In the genomic region with DNA sequence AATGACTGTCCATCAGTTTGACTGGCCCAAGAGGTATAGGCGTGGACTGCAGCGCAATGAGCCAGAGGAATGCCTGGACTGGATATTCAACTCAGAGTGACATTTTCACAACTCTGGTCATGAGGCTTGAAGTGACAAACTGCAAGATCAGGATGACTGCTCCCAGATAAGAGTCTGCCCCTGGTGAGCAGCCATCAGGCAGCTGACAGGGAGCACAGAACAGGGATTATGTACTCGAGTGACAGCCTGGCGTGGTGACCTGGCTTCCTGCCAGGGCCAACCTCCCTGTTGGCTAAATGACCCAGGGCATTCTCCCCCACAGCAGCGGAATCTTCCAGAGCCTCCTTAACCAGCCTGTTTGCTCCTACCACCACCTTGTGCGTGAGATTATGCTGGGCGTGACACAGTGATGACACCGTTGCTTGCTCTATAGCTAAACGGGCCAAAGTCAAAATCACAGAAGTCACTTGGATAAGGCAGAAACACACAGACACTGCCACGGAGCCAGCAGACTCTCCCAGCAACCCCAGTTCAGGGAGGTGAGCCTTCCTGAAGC, we compare ENCODE assay signal across 11 cellular contexts.
DNase-seq lines count a peak whose midpoint lies in the region; ATAC-seq and TF ChIP-seq lines count a peak whose summit lies in the region.
"Had no signal": no experiment of that assay in that cellular context is flagged by ENCODE, and none has a peak within 500 bp of the region (broad histone marks: within the 10 kb centered on the region; RNA-seq: fewer than 3 reads in every experiment).

No MANE protein-coding gene starts in this region.

- peaks cover 6% of the 10 kb centered on the region for H3K4me1 Mint-ChIP-seq in mesothelial cell of epicardium
- peaks cover 12% of the 10 kb centered on the region for H3K4me1 Mint-ChIP-seq in activated CD4-positive, alpha-beta T cell treated with anti-CD3 and anti-CD28 coated beads, Interleukin-2, amount 10 ng/mL, durations not matched to agents 24 days and 14 days
- H3K4me1 Mint-ChIP-seq in activated T-cell treated with anti-CD3 and anti-CD28 coated beads, Interleukin-2, amount 50 U/mL, for 72 hours (ENCODE audit: low read depth) = peaks cover 28% of the 10 kb centered on the region
- peaks cover 0 to under 1% of the 10 kb centered on the region in 2 donors for H3K4me1 Mint-ChIP-seq in effector memory CD8-positive, alpha-beta T cell (ENCODE audit: low read depth in 2 of 2)

- ATAC-seq in HG02973 (IDR thresholded peaks at IDR 0.05; ENCODE audit: unreplicated experiment) = no peak
- ATAC-seq in activated T-cell treated with anti-CD3 and anti-CD28 coated beads, Interleukin-2, amount 50 U/mL, for 72 hours (replicated peaks in 1 of 2) = no peak
- ATAC-seq in effector memory CD8-positive, alpha-beta T cell (replicated peaks) = no peak
- ATAC-seq: stimulated activated effector memory CD8-positive, alpha-beta T cell treated with anti-CD3 and anti-CD28 coated beads, Interleukin-12 subunit alpha, Interleukin-12 subunit beta, amount 100 ng/mL, for 72 hours had no signal

- no peaks in the 10 kb centered on the region for H3K9me3 Mint-ChIP-seq in mesothelial cell of epicardium
- H3K9me3 Mint-ChIP-seq in activated CD4-positive, alpha-beta T cell treated with anti-CD3 and anti-CD28 coated beads, Interleukin-2, amount 10 ng/mL, durations not matched to agents 24 days and 14 days = peaks cover 5% of the 10 kb centered on the region
- peaks cover 0 to 1% of the 10 kb centered on the region in 2 donors for H3K9me3 Mint-ChIP-seq in activated T-cell treated with anti-CD3 and anti-CD28 coated beads, Interleukin-2, amount 50 U/mL, for 72 hours
- H3K9me3 Mint-ChIP-seq in effector memory CD8-positive, alpha-beta T cell = no peaks in the 10 kb centered on the region
- H3K9me3 Mint-ChIP-seq: natural killer cell treated with Interleukin-12 subunit alpha and Interleukin-12 subunit beta and Interleukin-15 and Interleukin-18, amount 100 ng/mL, for 72 hours; stimulated activated effector memory CD8-positive, alpha-beta T cell treated with anti-CD3 and anti-CD28 coated beads, Interleukin-12 subunit alpha, Interleukin-12 subunit beta, amount 100 ng/mL, for 72 hours had no signal

- peak overlapping the region; percentile 59 for H3K27ac Mint-ChIP-seq in mesothelial cell of epicardium
- H3K27ac Mint-ChIP-seq in activated CD4-positive, alpha-beta T cell treated with anti-CD3 and anti-CD28 coated beads, Interleukin-2, amount 10 ng/mL, durations not matched to agents 24 days and 14 days = no peak overlapping the region
- no peak overlapping the region for H3K27ac Mint-ChIP-seq in activated T-cell treated with anti-CD3 and anti-CD28 coated beads, Interleukin-2, amount 50 U/mL, for 72 hours
- no peak overlapping the region for H3K27ac Mint-ChIP-seq in effector memory CD8-positive, alpha-beta T cell
- H3K27ac Mint-ChIP-seq: stimulated activated effector memory CD8-positive, alpha-beta T cell treated with anti-CD3 and anti-CD28 coated beads, Interleukin-12 subunit alpha, Interleukin-12 subunit beta, amount 100 ng/mL, for 72 hours had no signal

- DNase-seq in CMK (ENCODE audit: low read depth) (peak; percentile 30), NCI-H1105 (lab: John Stamatoyannopoulos, UW) (peak; percentile 51), astrocyte of the hippocampus (ENCODE audit: low read depth, low spot score) (peak; percentile 11), mesothelial cell of epicardium (ENCODE audit: low spot score in 2 of 2, unreplicated experiment in 2 of 2) (no peak)
- no peak for DNase-seq in activated CD4-positive, alpha-beta T cell treated with anti-CD3 and anti-CD28 coated beads, Interleukin-2, amount 10 ng/mL, durations not matched to agents 24 days and 14 days
- no peak for DNase-seq in activated T-cell treated with anti-CD3 and anti-CD28 coated beads, Interleukin-2, amount 50 U/mL, for 72 hours
- no peak for DNase-seq in effector memory CD8-positive, alpha-beta T cell
- DNase-seq: NCI-H526 treated with DMSO at 0.1 percent for 48 hours had no signal

- H3K36me3 Mint-ChIP-seq in mesothelial cell of epicardium = no peaks in the 10 kb centered on the region
- no peaks in the 10 kb centered on the region for H3K36me3 Mint-ChIP-seq in activated CD4-positive, alpha-beta T cell treated with anti-CD3 and anti-CD28 coated beads, Interleukin-2, amount 10 ng/mL, durations not matched to agents 24 days and 14 days (ENCODE audit: low read depth)
- no peaks in the 10 kb centered on the region for H3K36me3 Mint-ChIP-seq in activated T-cell treated with anti-CD3 and anti-CD28 coated beads, Interleukin-2, amount 50 U/mL, for 72 hours (ENCODE audit: insufficient read depth in 2 of 2)
- H3K36me3 Mint-ChIP-seq in effector memory CD8-positive, alpha-beta T cell (ENCODE audit: insufficient read depth) = no peaks in the 10 kb centered on the region
- H3K36me3 Mint-ChIP-seq: natural killer cell treated with Interleukin-12 subunit alpha and Interleukin-12 subunit beta and Interleukin-15 and Interleukin-18, amount 100 ng/mL, for 72 hours; stimulated activated effector memory CD8-positive, alpha-beta T cell treated with anti-CD3 and anti-CD28 coated beads, Interleukin-12 subunit alpha, Interleukin-12 subunit beta, amount 100 ng/mL, for 72 hours had no signal

- H3K27me3 Mint-ChIP-seq in mesothelial cell of epicardium (ENCODE audit: low read depth) = no peaks in the 10 kb centered on the region
- no peaks in the 10 kb centered on the region for H3K27me3 Mint-ChIP-seq in activated CD4-positive, alpha-beta T cell treated with anti-CD3 and anti-CD28 coated beads, Interleukin-2, amount 10 ng/mL, durations not matched to agents 24 days and 14 days
- no peaks in the 10 kb centered on the region for H3K27me3 Mint-ChIP-seq in activated T-cell treated with anti-CD3 and anti-CD28 coated beads, Interleukin-2, amount 50 U/mL, for 72 hours (ENCODE audit: low read depth)
- no peaks in the 10 kb centered on the region for H3K27me3 Mint-ChIP-seq in effector memory CD8-positive, alpha-beta T cell
- H3K27me3 Mint-ChIP-seq: natural killer cell treated with Interleukin-12 subunit alpha and Interleukin-12 subunit beta and Interleukin-15 and Interleukin-18, amount 100 ng/mL, for 72 hours had no signal

- no peak for TF ChIP-seq CTCF in mesothelial cell of epicardium (IDR thresholded peaks at IDR 0.05; ENCODE audit: unreplicated experiment)

- no peak overlapping the region for H3K4me3 Mint-ChIP-seq in mesothelial cell of epicardium
- no peak overlapping the region for H3K4me3 Mint-ChIP-seq in activated CD4-positive, alpha-beta T cell treated with anti-CD3 and anti-CD28 coated beads, Interleukin-2, amount 10 ng/mL, durations not matched to agents 24 days and 14 days
- H3K4me3 Mint-ChIP-seq in activated T-cell treated with anti-CD3 and anti-CD28 coated beads, Interleukin-2, amount 50 U/mL, for 72 hours = no peak overlapping the region
- no peak overlapping the region for H3K4me3 Mint-ChIP-seq in effector memory CD8-positive, alpha-beta T cell
- H3K4me3 Mint-ChIP-seq: natural killer cell treated with Interleukin-12 subunit alpha and Interleukin-12 subunit beta and Interleukin-15 and Interleukin-18, amount 100 ng/mL, for 72 hours; stimulated activated effector memory CD8-positive, alpha-beta T cell treated with anti-CD3 and anti-CD28 coated beads, Interleukin-12 subunit alpha, Interleukin-12 subunit beta, amount 100 ng/mL, for 72 hours had no signal

- intact Hi-C loops in activated CD4-positive, alpha-beta T cell treated with anti-CD3 and anti-CD28 coated beads, Interleukin-2, amount 10 ng/mL, durations not matched to agents 24 days and 14 days (cut with micrococcal nuclease) = no loop called here

Comparison
In these comparisons a context has a peak if more than half of its experiments do, and no peak if none do; other contexts are left out.
1. DNase-seq: peak in CMK (single experiment), NCI-H1105 (single experiment) and astrocyte of the hippocampus (single experiment); none in mesothelial cell of epicardium (0 of 2), activated CD4-positive, alpha-beta T cell treated with anti-CD3 and anti-CD28 coated beads, Interleukin-2, amount 10 ng/mL, durations not matched to agents 24 days and 14 days (single experiment), activated T-cell treated with anti-CD3 and anti-CD28 coated beads, Interleukin-2, amount 50 U/mL, for 72 hours (0 of 2) and effector memory CD8-positive, alpha-beta T cell (0 of 3).